Comparison of ENCODE assay signal across 8 cellular contexts in the genomic region with DNA sequence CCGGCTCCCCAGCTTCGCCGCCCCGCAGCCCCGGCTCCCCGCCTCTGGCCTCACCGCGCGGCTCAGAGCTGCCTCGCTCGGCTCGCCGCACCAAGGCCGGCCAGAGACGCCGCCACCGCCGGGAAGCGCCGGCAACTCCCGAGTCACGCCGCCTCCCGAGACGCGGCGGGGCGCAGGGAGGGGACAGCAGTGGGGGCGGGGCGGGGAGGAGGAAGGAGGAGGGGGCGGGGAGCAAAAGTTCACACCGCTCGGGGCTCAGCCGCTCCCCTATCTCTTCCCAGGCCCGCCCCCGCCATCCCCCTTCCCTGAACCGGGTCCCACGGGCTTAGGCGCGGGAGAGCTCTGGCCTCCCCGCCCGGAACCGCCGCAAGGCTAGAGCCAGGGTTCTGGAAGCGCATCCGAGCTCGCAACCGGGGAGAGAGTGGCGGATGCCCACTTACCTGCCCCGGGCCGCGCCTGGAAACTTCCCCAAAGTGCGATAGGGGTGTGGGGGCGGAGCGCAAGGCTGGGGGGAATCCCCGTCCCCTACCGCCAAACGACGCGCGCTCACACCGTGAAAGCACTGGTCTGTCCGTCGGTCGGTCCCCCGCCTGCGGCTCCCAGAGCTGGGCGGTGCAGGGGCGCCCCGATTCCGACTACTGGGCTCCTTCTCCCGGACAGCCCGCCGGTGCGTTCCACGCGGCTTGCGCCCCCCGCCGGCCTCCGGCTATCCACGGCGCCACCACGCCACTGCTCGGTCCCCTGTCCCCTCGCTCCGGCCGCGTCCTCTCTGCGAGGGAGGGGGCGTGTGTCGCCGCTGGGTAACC. TPM values are rescaled to one million over a fixed set of nuclear protein-coding genes. Genes with fewer than 3 reads are reported as not detected.
DNase-seq lines count a peak whose midpoint lies in the region; ATAC-seq, FAIRE-seq and TF ChIP-seq lines count a peak whose summit lies in the region.

No MANE protein-coding gene starts in this region.

- peaks cover 24% of the 10 kb centered on the region for H3K27me3 Mint-ChIP-seq in astrocyte (ENCODE audit: low read depth, unreplicated experiment)

- H2AFZ ChIP-seq in astrocyte (ENCODE audit: low read depth, low read length): peak overlapping the region; percentile 80

- H3K36me3 Mint-ChIP-seq in astrocyte (ENCODE audit: low read depth, unreplicated experiment): peaks cover 4% of the 10 kb centered on the region

- H3K27me3 ChIP-seq in astrocyte (ENCODE audit: insufficient read depth, low read length) (peaks cover 37% of the 10 kb centered on the region), gastrocnemius medialis (no peaks in the 10 kb centered on the region)

- ATAC-seq in gastrocnemius medialis: peak; percentile 9 to 20
- ATAC-seq in GM18858 (IDR thresholded peaks at IDR 0.05; ENCODE audit: unreplicated experiment): no peak

- H3K4me3 ChIP-seq in astrocyte (ENCODE audit: insufficient read depth, low read depth, low read length): peak overlapping the region; percentile 56
- peak overlapping the region; percentile 65 for H3K4me3 ChIP-seq in iPS-11a (ENCODE audit: low read depth, low read length)
- H3K4me3 ChIP-seq in gastrocnemius medialis: peak overlapping the region; percentile 66 to 82 (median 78)

- peak overlapping the region; percentile 92 for H3K4me3 Mint-ChIP-seq in astrocyte (ENCODE audit: unreplicated experiment)

- peaks cover 5% of the 10 kb centered on the region for H3K9me3 Mint-ChIP-seq in astrocyte (ENCODE audit: unreplicated experiment)

- peak; percentile 29 to 49 for TF ChIP-seq POLR2A in gastrocnemius medialis (IDR thresholded peaks at IDR 0.05)

- no peak overlapping the region for H3K27ac Mint-ChIP-seq in astrocyte (ENCODE audit: unreplicated experiment)

- no peaks in the 10 kb centered on the region for H3K36me3 ChIP-seq in astrocyte (ENCODE audit: insufficient read depth, low read length)
- H3K36me3 ChIP-seq in gastrocnemius medialis: no peaks in the 10 kb centered on the region

- in situ Hi-C loops in gastrocnemius medialis (cut with MboI; ENCODE audit: low sequenced_read_pairs in 4 of 4): no loop called here

- H3K9ac ChIP-seq in astrocyte (ENCODE audit: low read length): peak overlapping the region; percentile 73

- H3K4me1 Mint-ChIP-seq in astrocyte (ENCODE audit: low read depth, unreplicated experiment): peaks cover 15% of the 10 kb centered on the region

- peak; percentile 49 for DNase-seq in activated CD4-positive, alpha-beta T cell treated with anti-CD3 and anti-CD28 coated beads for 48 hours
- no peak for DNase-seq in activated CD4-positive, alpha-beta T cell treated with anti-CD3 and anti-CD28 coated beads, Interleukin-2, amount 50 U/mL, for 1 hour
- DNase-seq in KG1 (lab: John Stamatoyannopoulos, UW): peak; percentile 9
- DNase-seq in astrocyte (ENCODE audit: low read depth): peak; percentile 29
- peak; percentile 27 to 49 for DNase-seq in gastrocnemius medialis
- DNase-seq in COLO829 (ENCODE audit: low spot score): no peak

- intact Hi-C loops in gastrocnemius medialis (cut with DNase I; ENCODE audit: low total_unique reads): loop anchor here (1.0 to 10.0 kb wide), 4 partner anchors 45 to 98 kb away; no protein-coding TSS in a partner anchor

- H3K9me3 ChIP-seq in astrocyte (ENCODE audit: insufficient read depth, low read depth, low read length) (no peaks in the 10 kb centered on the region), gastrocnemius medialis (no peaks in the 10 kb centered on the region)

- peaks cover 15% of the 10 kb centered on the region for H3K79me2 ChIP-seq in astrocyte (ENCODE audit: insufficient read depth, low read length)

- no peak overlapping the region for H3K27ac ChIP-seq in astrocyte (ENCODE audit: low read depth, low read length)
- peak overlapping the region; percentile 79 to 91 (median 82) for H3K27ac ChIP-seq in gastrocnemius medialis

- H3K4me1 ChIP-seq in astrocyte (ENCODE audit: insufficient read depth, low read length): peaks cover 19% of the 10 kb centered on the region
- peaks cover 45 to 46% of the 10 kb centered on the region in 2 donors for H3K4me1 ChIP-seq in gastrocnemius medialis

- H4K20me1 ChIP-seq in astrocyte (ENCODE audit: insufficient read depth, low read length): peaks cover 39% of the 10 kb centered on the region

- FAIRE-seq in astrocyte (lab: Jason Lieb, UNC): no peak

- peak overlapping the region; percentile 90 for H3K4me2 ChIP-seq in astrocyte (ENCODE audit: low read length)

- TF ChIP-seq CTCF in astrocyte (IDR thresholded peaks at IDR 0.05; ENCODE audit: insufficient read depth, low read depth, low read length): no peak
- peak in 2 of 5 experiments; percentile 29 to 30 for TF ChIP-seq CTCF in gastrocnemius medialis (IDR thresholded peaks at IDR 0.05 in 4 of 5, conservative IDR thresholded peaks at IDR 0.05 in 1 of 5)

RNA-seq across cellular contexts. Expression of gene CHST15, which starts 0.9 kb away (rescaled TPM):
- total RNA-seq in astrocyte (20.6 and 21.2 TPM in 2 replicates), gastrocnemius medialis (10 to 100 TPM in 3 of 4 donors, 1 to 10 TPM in 1; 9.0 to 32.2 (median 20.3) TPM)

Comparison
In these comparisons a context has a peak if more than half of its experiments do, and no peak if none do; other contexts are left out.
1. DNase-seq: peak in activated CD4-positive, alpha-beta T cell treated with anti-CD3 and anti-CD28 coated beads for 48 hours (single experiment), KG1 (single experiment), astrocyte (single experiment) and gastrocnemius medialis (2 of 2); none in activated CD4-positive, alpha-beta T cell treated with anti-CD3 and anti-CD28 coated beads, Interleukin-2, amount 50 U/mL, for 1 hour (single experiment) and COLO829 (single experiment).
2. Peak in every context shown above with its lines, with median percentiles within 50 percentile points of each other: H3K4me3 ChIP-seq.